In genomic region chr2:8169443-8169842, GRCh38 we compare ENCODE assay signal across 14 cellular contexts.
DNase-seq lines count a peak whose midpoint lies in the region; TF ChIP-seq lines count a peak whose summit lies in the region.
"Had no signal": no experiment of that assay in that cellular context is flagged by ENCODE, and none has a peak within 500 bp of the region (broad histone marks: within the 10 kb centered on the region; RNA-seq: fewer than 3 reads in every experiment).

No MANE protein-coding gene starts in this region.

- H3K4me1 Mint-ChIP-seq in activated naive CD4-positive, alpha-beta T cell treated with anti-CD3 and anti-CD28 coated beads, Interleukin-2, amount 10 ng/mL, durations not matched to agents 7 days and 5 days = no peaks in the 10 kb centered on the region
- H3K4me1 Mint-ChIP-seq: CD4-positive, CD25-positive, alpha-beta regulatory T cell had no signal

- H3K27ac Mint-ChIP-seq in activated naive CD4-positive, alpha-beta T cell treated with anti-CD3 and anti-CD28 coated beads, Interleukin-2, amount 10 ng/mL, durations not matched to agents 7 days and 5 days = no peak overlapping the region
- H3K27ac Mint-ChIP-seq: activated naive CD8-positive, alpha-beta T cell treated with anti-CD3 and anti-CD28 coated beads for 36 hours; CD4-positive, CD25-positive, alpha-beta regulatory T cell; dendritic cell treated with granulocyte-macrophage colony-stimulating factor and Interleukin-4, amounts not matched to agents 40 ng/mL and 50 ng/mL, for 4 days; mesothelial cell of epicardium; T-helper 17 cell had no signal

- peak; percentile 64 for DNase-seq in GM04503 (ENCODE audit: low read depth)
- DNase-seq in amniotic epithelial cell (ENCODE audit: low read depth) = peak; percentile 83
- DNase-seq in fibroblast of pulmonary artery (ENCODE audit: low read depth) = peak; percentile 94
- DNase-seq in stromal cell of bone marrow (ENCODE audit: low read depth) = peak; percentile 93
- no peak for DNase-seq in NAMALWA (ENCODE audit: low spot score)
- no peak for DNase-seq in RPMI8226
- no peak for DNase-seq in activated naive CD4-positive, alpha-beta T cell treated with anti-CD3 and anti-CD28 coated beads, Interleukin-2, amount 10 ng/mL, durations not matched to agents 7 days and 5 days
- DNase-seq: activated naive CD8-positive, alpha-beta T cell treated with anti-CD3 and anti-CD28 coated beads for 36 hours; CD4-positive, CD25-positive, alpha-beta regulatory T cell; gastrocnemius medialis; NCI-H2107; T-helper 17 cell had no signal

- no peaks in the 10 kb centered on the region for H3K9me3 Mint-ChIP-seq in activated naive CD4-positive, alpha-beta T cell treated with anti-CD3 and anti-CD28 coated beads, Interleukin-2, amount 10 ng/mL, durations not matched to agents 7 days and 5 days
- H3K9me3 Mint-ChIP-seq: dendritic cell treated with granulocyte-macrophage colony-stimulating factor and Interleukin-4, amounts not matched to agents 40 ng/mL and 50 ng/mL, for 4 days; mesothelial cell of epicardium had no signal

- H3K36me3 Mint-ChIP-seq in activated naive CD4-positive, alpha-beta T cell treated with anti-CD3 and anti-CD28 coated beads, Interleukin-2, amount 10 ng/mL, durations not matched to agents 7 days and 5 days = no peaks in the 10 kb centered on the region
- H3K36me3 Mint-ChIP-seq: activated naive CD8-positive, alpha-beta T cell treated with anti-CD3 and anti-CD28 coated beads for 36 hours; CD4-positive, CD25-positive, alpha-beta regulatory T cell; mesothelial cell of epicardium had no signal

- H3K4me3 Mint-ChIP-seq in activated naive CD4-positive, alpha-beta T cell treated with anti-CD3 and anti-CD28 coated beads, Interleukin-2, amount 10 ng/mL, durations not matched to agents 7 days and 5 days = no peak overlapping the region
- H3K4me3 Mint-ChIP-seq: activated naive CD8-positive, alpha-beta T cell treated with anti-CD3 and anti-CD28 coated beads for 36 hours; CD4-positive, CD25-positive, alpha-beta regulatory T cell; dendritic cell treated with granulocyte-macrophage colony-stimulating factor and Interleukin-4, amounts not matched to agents 40 ng/mL and 50 ng/mL, for 4 days; mesothelial cell of epicardium; T-helper 17 cell had no signal

- peaks cover 9% of the 10 kb centered on the region for H3K27me3 Mint-ChIP-seq in activated naive CD4-positive, alpha-beta T cell treated with anti-CD3 and anti-CD28 coated beads, Interleukin-2, amount 10 ng/mL, durations not matched to agents 7 days and 5 days
- H3K27me3 Mint-ChIP-seq: CD4-positive, CD25-positive, alpha-beta regulatory T cell; dendritic cell treated with granulocyte-macrophage colony-stimulating factor and Interleukin-4, amounts not matched to agents 40 ng/mL and 50 ng/mL, for 4 days; T-helper 17 cell had no signal

- CTCF ChIA-PET in activated naive CD4-positive, alpha-beta T cell treated with anti-CD3 and anti-CD28 coated beads, Interleukin-2, amount 10 ng/mL, durations not matched to agents 7 days and 5 days (lab: Charles Lee) = no interaction called here

- no peak for TF ChIP-seq CTCF in fibroblast of pulmonary artery (IDR thresholded peaks at IDR 0.05; ENCODE audit: low read length, missing control alignments)

- H3K4me3 ChIP-seq in fibroblast of pulmonary artery (replicated peaks; ENCODE audit: low read depth, low read length) = no peak overlapping the region
- H3K4me3 ChIP-seq: gastrocnemius medialis had no signal

Comparison
In these comparisons a context has a peak if more than half of its experiments do, and no peak if none do; other contexts are left out.
1. DNase-seq: peak in GM04503 (single experiment), amniotic epithelial cell (single experiment), fibroblast of pulmonary artery (single experiment) and stromal cell of bone marrow (single experiment); none in NAMALWA (single experiment), RPMI8226 (single experiment) and activated naive CD4-positive, alpha-beta T cell treated with anti-CD3 and anti-CD28 coated beads, Interleukin-2, amount 10 ng/mL, durations not matched to agents 7 days and 5 days (single experiment).